In genomic region chr2:130594011-130594410, GRCh38 we compare ENCODE assay signal across 11 cellular contexts. TPM values are rescaled to one million over a fixed set of nuclear protein-coding genes. Genes with fewer than 3 reads are reported as not detected.
DNase-seq lines count a peak whose midpoint lies in the region; ATAC-seq, FAIRE-seq and TF ChIP-seq lines count a peak whose summit lies in the region.
"Not testable (repeated sequence)": the region's sequence is repeated elsewhere in the genome, so short reads cannot be mapped to it uniquely, and the experiment has no call there.
"Had no signal": no experiment of that assay in that cellular context is flagged by ENCODE, and none has a peak within 500 bp of the region (broad histone marks: within the 10 kb centered on the region; RNA-seq: fewer than 3 reads in every experiment).

No MANE protein-coding gene starts in this region.

- ATAC-seq in Right ventricle myocardium inferior; natural killer cell treated with Interleukin-12 subunit alpha and Interleukin-12 subunit beta and Interleukin-15 and Interleukin-18, amount 100 ng/mL, for 72 hours: not testable (repeated sequence)

- not testable (repeated sequence) for H3K36me3 Mint-ChIP-seq in natural killer cell treated with Interleukin-12 subunit alpha and Interleukin-12 subunit beta and Interleukin-15 and Interleukin-18, amount 100 ng/mL, for 72 hours

- DNase-seq in NB4 (ENCODE audit: low read depth) (peak; percentile 0), coronary artery (ENCODE audit: low spot score) (peak; percentile 68), Right ventricle myocardium inferior (ENCODE audit: missing footprints) (peak; percentile 48), kidney (peak; percentile 34), spleen (peak; percentile 13)
- DNase-seq in natural killer cell treated with Interleukin-12 subunit alpha and Interleukin-12 subunit beta and Interleukin-15 and Interleukin-18, amount 100 ng/mL, for 72 hours (ENCODE audit: low spot score) = peak; percentile 41

- not testable (repeated sequence) for H3K36me3 ChIP-seq in kidney (ENCODE audit: control insufficient read depth in 1 of 2, insufficient read depth in 2 of 2, low read length in 2 of 2); spleen

- not testable (repeated sequence) for H3K9me3 Mint-ChIP-seq in natural killer cell treated with Interleukin-12 subunit alpha and Interleukin-12 subunit beta and Interleukin-15 and Interleukin-18, amount 100 ng/mL, for 72 hours

- H3K27ac Mint-ChIP-seq in natural killer cell treated with Interleukin-12 subunit alpha and Interleukin-12 subunit beta and Interleukin-15 and Interleukin-18, amount 100 ng/mL, for 72 hours = not testable (repeated sequence)

- H3K27me3 Mint-ChIP-seq in natural killer cell treated with Interleukin-12 subunit alpha and Interleukin-12 subunit beta and Interleukin-15 and Interleukin-18, amount 100 ng/mL, for 72 hours = not testable (repeated sequence)

- not testable (repeated sequence) for H3K4me1 Mint-ChIP-seq in natural killer cell treated with Interleukin-12 subunit alpha and Interleukin-12 subunit beta and Interleukin-15 and Interleukin-18, amount 100 ng/mL, for 72 hours (ENCODE audit: low read depth in 2 of 2)

- not testable (repeated sequence) for H3K9me3 ChIP-seq in kidney (ENCODE audit: control insufficient read depth in 1 of 2, low read length in 2 of 2); spleen

- not testable (repeated sequence) for H3K4me3 ChIP-seq in NB4 (ENCODE audit: low read depth, low read length); coronary artery; kidney (ENCODE audit: low read length in 2 of 2); spleen

- WGBS in spleen, 5 donors = 68 to 88% (median 80%) methylated on average over 2 to 3 of the region's 4 CpGs

- H3K4me1 ChIP-seq in kidney (ENCODE audit: control insufficient read depth in 1 of 2, insufficient read depth in 1 of 2, low read depth in 1 of 2, low read length in 2 of 2); spleen: not testable (repeated sequence)

- intact Hi-C loops in Right ventricle myocardium inferior (cut with DNase I); kidney (cut with DNase I); spleen (cut with DNase I; ENCODE audit: low total_unique reads): not testable (repeated sequence)

- H3K27me3 ChIP-seq in spleen (replicated peaks in 1 of 7) = peaks cover 0 to 13% (median 0%) of the 10 kb centered on the region in 7 donors

- FAIRE-seq in kidney (lab: Jason Lieb, UNC) = not testable (repeated sequence)

- TF ChIP-seq POLR2A in NB4 (IDR thresholded peaks at IDR 0.05; ENCODE audit: extremely low read depth, insufficient read length); spleen (IDR thresholded peaks at IDR 0.05): not testable (repeated sequence)

- H3K27ac ChIP-seq in coronary artery; kidney (ENCODE audit: low read depth in 2 of 2, low read length in 2 of 2); spleen: not testable (repeated sequence)

- not testable (repeated sequence) for H3K9ac ChIP-seq in kidney (ENCODE audit: low read length in 2 of 2)

- TF ChIP-seq CTCF in NB4 (IDR thresholded peaks at IDR 0.05; ENCODE audit: low read depth, low read length); coronary artery (IDR thresholded peaks at IDR 0.05); kidney (IDR thresholded peaks at IDR 0.05; ENCODE audit: borderline replicate concordance, extremely low read depth, insufficient read depth); spleen (IDR thresholded peaks at IDR 0.05 in 8 of 11, conservative IDR thresholded peaks at IDR 0.05 in 3 of 11): not testable (repeated sequence)

- H3K4me3 Mint-ChIP-seq in natural killer cell treated with Interleukin-12 subunit alpha and Interleukin-12 subunit beta and Interleukin-15 and Interleukin-18, amount 100 ng/mL, for 72 hours = not testable (repeated sequence)

RNA-seq across cellular contexts. Expression of gene CFC1, which starts 5.4 kb away (rescaled TPM):
- not detected for total RNA-seq in Right ventricle myocardium inferior
- total RNA-seq in kidney = not detected
- not detected for polyA plus RNA-seq in kidney (ENCODE audit: insufficient read depth, low read depth, low replicate concordance)
- total RNA-seq in natural killer cell treated with Interleukin-12 subunit alpha and Interleukin-12 subunit beta and Interleukin-15 and Interleukin-18, amount 100 ng/mL, for 72 hours = not detected
- total RNA-seq in spleen = not detected
- under 1 TPM in 1 of 3 donors, not detected in 2; 0.11 TPM for polyA plus RNA-seq in spleen
- total RNA-seq: Caco-2; CD4-positive, alpha-beta T cell; GM23248; HT-29 had no signal
- polyA plus RNA-seq: GM23248 had no signal

RNA-seq across cellular contexts. Expression of gene POTEJ, which starts 17.2 kb away (rescaled TPM):
- not detected for total RNA-seq in Right ventricle myocardium inferior
- total RNA-seq in kidney = not detected
- not detected for polyA plus RNA-seq in kidney (ENCODE audit: insufficient read depth, low read depth, low replicate concordance)
- total RNA-seq in natural killer cell treated with Interleukin-12 subunit alpha and Interleukin-12 subunit beta and Interleukin-15 and Interleukin-18, amount 100 ng/mL, for 72 hours = not detected
- not detected for total RNA-seq in spleen
- not detected for polyA plus RNA-seq in spleen
- total RNA-seq: Caco-2; CD4-positive, alpha-beta T cell; GM23248; H4; HT-29 had no signal
- polyA plus RNA-seq: GM23248 had no signal

Comparison
In these comparisons a context has a peak if more than half of its experiments do, and no peak if none do; other contexts are left out.
1. DNase-seq: peak in every context shown above with its lines; median percentile 68 in coronary artery; 48 in Right ventricle myocardium inferior; 41 in natural killer cell treated with Interleukin-12 subunit alpha and Interleukin-12 subunit beta and Interleukin-15 and Interleukin-18, amount 100 ng/mL, for 72 hours; 34 in kidney; 13 in spleen; 0 in NB4.